ENCODE assay signal across 28 cellular contexts in the genomic region with DNA sequence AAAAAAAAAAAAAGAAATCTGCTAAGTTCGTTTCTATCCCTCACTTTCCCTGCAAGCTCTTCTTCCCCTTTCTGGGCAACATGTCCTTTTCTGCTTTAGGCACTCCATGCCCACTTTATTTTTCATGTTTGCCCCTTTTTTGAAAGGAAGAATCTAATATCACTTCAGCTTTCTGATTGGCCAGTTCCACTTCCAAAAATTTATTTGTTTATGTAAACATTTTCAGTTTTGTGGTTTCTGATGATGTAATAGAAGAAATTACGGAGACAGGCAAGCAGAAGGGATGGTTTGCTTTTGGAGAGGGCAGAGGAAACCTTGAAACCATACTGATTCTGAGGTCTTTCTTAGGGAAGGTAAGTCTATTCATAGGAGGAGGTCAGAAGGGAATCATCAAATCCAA. TPM values are rescaled to one million over a fixed set of nuclear protein-coding genes. Genes with fewer than 3 reads are reported as not detected.
DNase-seq lines count a peak whose midpoint lies in the region; ATAC-seq and TF ChIP-seq lines count a peak whose summit lies in the region.
"Had no signal": no experiment of that assay in that cellular context is flagged by ENCODE, and none has a peak within 500 bp of the region (broad histone marks: within the 10 kb centered on the region; RNA-seq: fewer than 3 reads in every experiment).

No MANE protein-coding gene starts in this region.

- no peak for TF ChIP-seq RAD21 in IMR-90 (IDR thresholded peaks at IDR 0.05; ENCODE audit: low read length)

- intact Hi-C loops in IMR-90 (cut with micrococcal nuclease) = loop anchor here (1.0 to 10.0 kb wide), 3 partner anchors 32 to 65 kb away; partner anchors contain the start of gene IFNGR2

- H3K4me1 ChIP-seq in IMR-90 (ENCODE audit: control insufficient read depth, insufficient read depth, low read length) = peaks cover 6% of the 10 kb centered on the region

- peak overlapping the region; percentile 26 for H3K27ac Mint-ChIP-seq in nephron progenitor cell
- H3K27ac Mint-ChIP-seq: activated CD4-positive, alpha-beta T cell treated with anti-CD3 and anti-CD28 coated beads, Interleukin-2, amount 10 ng/mL, durations not matched to agents 24 days and 14 days; activated naive CD4-positive, alpha-beta T cell treated with anti-CD3 and anti-CD28 coated beads, Interleukin-2, amount 50 U/mL, for 72 hours; activated T-helper 1 cell treated with anti-CD3 and anti-CD28 coated beads, Interleukin-12 subunit alpha, Interleukin-12 subunit beta, Interleukin-2, Interleukin-4 antibody, amounts not matched to agents 30 ng/mL and 10 ng/mL and 1 ng/mL, durations not matched to agents 14 hours and 24 hours and 36 hours; effector memory CD8-positive, alpha-beta T cell; GM23338 had no signal

- H3K4me1 Mint-ChIP-seq in nephron progenitor cell = no peaks in the 10 kb centered on the region
- H3K4me1 Mint-ChIP-seq: GM23338 had no signal

- no peak overlapping the region for H4K5ac ChIP-seq in IMR-90 (ENCODE audit: low read depth, low read length)

- TF ChIP-seq CTCF in IMR-90 (conservative IDR thresholded peaks at IDR 0.05; ENCODE audit: low read depth, low read length) = no peak
- TF ChIP-seq CTCF in nephron progenitor cell (IDR thresholded peaks at IDR 0.05) = no peak

- CTCF ChIA-PET in IMR-90 (lab: Yijun Ruan, JAX) = interaction anchor here (1.2 kb wide), 1 partner anchor 22 kb away, joined by 3 read pairs; no protein-coding TSS in a partner anchor

- H4K8ac ChIP-seq in IMR-90 (ENCODE audit: low read depth in 2 of 2, low read length in 2 of 2) = no peak overlapping the region

- no peak overlapping the region for H3K18ac ChIP-seq in IMR-90 (ENCODE audit: low read depth, low read length)

- no peak overlapping the region for H2AFZ ChIP-seq in IMR-90 (replicated peaks; ENCODE audit: low read length, poor library complexity)
- H2AFZ ChIP-seq: GM23338 had no signal

- H3K56ac ChIP-seq in IMR-90 (ENCODE audit: extremely low read depth, insufficient read depth, low read length) = no peak overlapping the region

- no peak overlapping the region for H3K4me3 Mint-ChIP-seq in nephron progenitor cell
- H3K4me3 Mint-ChIP-seq: activated CD4-positive, alpha-beta T cell treated with anti-CD3 and anti-CD28 coated beads, Interleukin-2, amount 10 ng/mL, durations not matched to agents 24 days and 14 days; activated T-helper 1 cell treated with anti-CD3 and anti-CD28 coated beads, Interleukin-12 subunit alpha, Interleukin-12 subunit beta, Interleukin-2, Interleukin-4 antibody, amounts not matched to agents 30 ng/mL and 10 ng/mL and 1 ng/mL, durations not matched to agents 14 hours and 24 hours and 36 hours; effector memory CD8-positive, alpha-beta T cell; GM23338 had no signal

- ATAC-seq in IMR-90 (ENCODE audit: low read depth) = no peak
- ATAC-seq: activated naive CD4-positive, alpha-beta T cell treated with anti-CD3 and anti-CD28 coated beads, Interleukin-2, amount 50 U/mL, for 72 hours; effector memory CD8-positive, alpha-beta T cell; esophagus mucosa; GM23338; HepG2 had no signal

- no peaks in the 10 kb centered on the region for H3K27me3 Mint-ChIP-seq in nephron progenitor cell (ENCODE audit: low read depth, poor library complexity)
- H3K27me3 Mint-ChIP-seq: activated CD4-positive, alpha-beta T cell treated with anti-CD3 and anti-CD28 coated beads, Interleukin-2, amount 10 ng/mL, durations not matched to agents 24 days and 14 days; effector memory CD8-positive, alpha-beta T cell had no signal

- H2BK5ac ChIP-seq in IMR-90 (ENCODE audit: low read depth, low read length, poor library complexity, severe bottlenecking) = no peak overlapping the region

- H2BK20ac ChIP-seq in IMR-90 (ENCODE audit: low read depth, low read length) = no peak overlapping the region

- no CpG with 5 or more reads among the region's 2 CpGs for WGBS in IMR-90 (ENCODE audit: extremely low coverage in 2 of 2, insufficient read length in 1 of 2), 2 experiments

- DNase-seq in NOMO-1 treated with DMSO at 0.1 percent for 48 hours (lab: John Stamatoyannopoulos, UW; ENCODE audit: unreplicated experiment) = peak; percentile 36
- DNase-seq in NOMO-1 treated with dmso at 0.1 percent for 144 hours (lab: John Stamatoyannopoulos, UW; ENCODE audit: unreplicated experiment) = no peak
- peak; percentile 12 for DNase-seq in IMR-90
- peak; percentile 16 for DNase-seq in amniotic epithelial cell (ENCODE audit: low read depth)
- no peak for DNase-seq in nephron progenitor cell
- DNase-seq in dedifferentiated amniotic fluid mesenchymal stem cell (ENCODE audit: extremely low spot score) = no peak
- DNase-seq in putamen (ENCODE audit: low spot score) = no peak
- no peak for DNase-seq in activated CD4-positive, alpha-beta T cell treated with anti-CD3 and anti-CD28 coated beads for 48 hours
- DNase-seq: 8988T; AML-193; cerebellar nuclear complex; effector memory CD8-positive, alpha-beta T cell; MG63; NCI-H2171 treated with DMSO at 0.1 percent for 48 hours; NCI-H526 treated with DMSO at 0.1 percent for 48 hours; occipital lobe; retina; stimulated activated CD4-positive, alpha-beta T cell treated with anti-CD3 and anti-CD28 coated beads, Interleukin-2, amount 100 ng/mL, for 48 hours; stimulated activated naive CD4-positive, alpha-beta T cell treated with Interleukin-2 at 50 U/mL for 16 hours; transverse colon had no signal

- H2BK120ac ChIP-seq in IMR-90 (ENCODE audit: low read depth, low read length) = no peak overlapping the region

- H3K36me3 Mint-ChIP-seq in nephron progenitor cell (ENCODE audit: low read depth) = peaks cover 70% of the 10 kb centered on the region

- H3K79me1 ChIP-seq in IMR-90 (ENCODE audit: low read depth in 1 of 2, low read length in 2 of 2) = peaks cover under 1 to 10% of the 10 kb centered on the region in 2 experiments; a peak in 3 of 4 replicates

- H3K9me3 ChIP-seq in IMR-90 (ENCODE audit: control insufficient read depth, insufficient read depth, low read length) = no peaks in the 10 kb centered on the region
- H3K9me3 ChIP-seq: transverse colon had no signal

- no peak overlapping the region for H2BK15ac ChIP-seq in IMR-90 (ENCODE audit: low read depth, low read length)

- H3K27ac ChIP-seq in IMR-90 (ENCODE audit: insufficient read depth, low read length) = no peak overlapping the region

- H3K4me2 ChIP-seq in IMR-90 (ENCODE audit: low read depth, low read length) = no peak overlapping the region
- H3K4me2 ChIP-seq: GM23338, smooth muscle cell had no signal

- H3K4ac ChIP-seq in IMR-90 (ENCODE audit: low read depth, low read length) = no peak overlapping the region

- H3K4me3 ChIP-seq in IMR-90 (ENCODE audit: insufficient read depth, low read depth, low read length) = no peak overlapping the region
- H3K4me3 ChIP-seq: GM23338, lung, MG63, smooth muscle cell, transverse colon had no signal

- in situ Hi-C loops in IMR-90 (cut with MboI; ENCODE audit: low sequenced_read_pairs) = no loop called here

- H3K9me1 ChIP-seq in IMR-90 (ENCODE audit: insufficient read depth, low read length) = peaks cover 4% of the 10 kb centered on the region; the same call in 1 of the 2 replicates

- dilution Hi-C loops in IMR-90 (cut with HindIII; ENCODE audit: low sequenced_read_pairs, unreplicated experiment) = no loop called here

- H4K91ac ChIP-seq in IMR-90 (ENCODE audit: insufficient read depth, low read depth, low read length) = no peak overlapping the region

- POLR2A ChIA-PET in IMR-90 (lab: Charles Lee; ENCODE audit: unreplicated experiment) = no interaction called here

- H3K9ac ChIP-seq in IMR-90 (ENCODE audit: low read depth, low read length) = no peak overlapping the region

- H3K9me3 Mint-ChIP-seq in nephron progenitor cell = peaks cover 5% of the 10 kb centered on the region
- H3K9me3 Mint-ChIP-seq: activated CD4-positive, alpha-beta T cell treated with anti-CD3 and anti-CD28 coated beads, Interleukin-2, amount 10 ng/mL, durations not matched to agents 24 days and 14 days; activated naive CD4-positive, alpha-beta T cell treated with anti-CD3 and anti-CD28 coated beads, Interleukin-2, amount 50 U/mL, for 72 hours; activated T-helper 1 cell treated with anti-CD3 and anti-CD28 coated beads, Interleukin-12 subunit alpha, Interleukin-12 subunit beta, Interleukin-2, Interleukin-4 antibody, amounts not matched to agents 30 ng/mL and 10 ng/mL and 1 ng/mL, durations not matched to agents 14 hours and 24 hours and 36 hours; effector memory CD8-positive, alpha-beta T cell; GM23338 had no signal

- H2AK5ac ChIP-seq in IMR-90 (ENCODE audit: low read depth, low read length) = no peak overlapping the region

- BruUV-seq in IMR-90 (replicated peaks; lab: Mats Ljungman, UMichigan) = no TSS peak

- H2AK9ac ChIP-seq in IMR-90 (replicated peaks; ENCODE audit: low read depth, low read length, poor library complexity) = no peak overlapping the region

- no peak for TF ChIP-seq POLR2A in IMR-90 (IDR thresholded peaks at IDR 0.05; ENCODE audit: low read depth, low read length)

- no peak overlapping the region for H3K14ac ChIP-seq in IMR-90 (replicated peaks; ENCODE audit: low read depth, low read length)

- peaks cover 3% of the 10 kb centered on the region for H4K20me1 ChIP-seq in IMR-90 (ENCODE audit: insufficient read depth, low read length)

- no peak overlapping the region for H3K23ac ChIP-seq in IMR-90 (ENCODE audit: low read depth, low read length)

- no peaks in the 10 kb centered on the region for H3K27me3 ChIP-seq in IMR-90 (ENCODE audit: control insufficient read depth, insufficient read depth, low read length)
- H3K27me3 ChIP-seq: MG63, transverse colon had no signal

- peaks cover 5% of the 10 kb centered on the region for H3K36me3 ChIP-seq in IMR-90 (ENCODE audit: control insufficient read depth, insufficient read depth, low read length)

TF ChIP-seq in IMR-90, 13 proteins besides CTCF, POLR2A, EP300 and RAD21:
- no peak for TF ChIP-seq ELK1 (IDR thresholded peaks at IDR 0.05; ENCODE audit: borderline replicate concordance, low read depth, low read length)
- TF ChIP-seq CEBPB (IDR thresholded peaks at IDR 0.05; ENCODE audit: low read depth, low read length) = peak; percentile 36; the same call in 1 of the 2 replicates
- TF ChIP-seq SMC3 (IDR thresholded peaks at IDR 0.05; ENCODE audit: low read depth, low read length) = no peak

RNA-seq across cellular contexts. Expression of gene IFNAR1, which starts 15.2 kb away (rescaled TPM):
- total RNA-seq in IMR-90 (2012; rRNA removed) = 9.9 and 12.8 TPM in 2 replicates
- polyA plus RNA-seq in IMR-90 (2012; rRNA removed) = 5.9 and 7.8 TPM in 2 replicates
- 5.6 and 7.5 TPM in 2 replicates for polyA plus RNA-seq in IMR-90 (2012; cell fraction: cytosol; rRNA removed)
- polyA plus RNA-seq in IMR-90 (2012; cell fraction: nucleus; rRNA removed; ENCODE audit: low replicate concordance) = 1.5 and 2.8 TPM in 2 replicates

Comparison
In these comparisons a context has a peak if more than half of its experiments do, and no peak if none do; other contexts are left out.
1. DNase-seq: peak in NOMO-1 treated with DMSO at 0.1 percent for 48 hours (single experiment), IMR-90 (single experiment) and amniotic epithelial cell (single experiment); none in NOMO-1 treated with dmso at 0.1 percent for 144 hours (single experiment), nephron progenitor cell (single experiment), dedifferentiated amniotic fluid mesenchymal stem cell (single experiment), putamen (single experiment) and activated CD4-positive, alpha-beta T cell treated with anti-CD3 and anti-CD28 coated beads for 48 hours (single experiment).